8 cellular contexts compared by ENCODE assay signal in genomic region chr11:10770626-10771254, GRCh38. TPM values are rescaled to one million over a fixed set of nuclear protein-coding genes. Genes with fewer than 3 reads are reported as not detected.
DNase-seq lines count a peak whose midpoint lies in the region; ATAC-seq, FAIRE-seq and TF ChIP-seq lines count a peak whose summit lies in the region.

No MANE protein-coding gene starts in this region.

- H4K20me1 ChIP-seq in HepG2 (ENCODE audit: insufficient read depth, low read length): no peaks in the 10 kb centered on the region

- TF ChIP-seq POLR2A in GM12892 (IDR thresholded peaks at IDR 0.05; ENCODE audit: low read depth, low read length) (no peak), HepG2 (IDR thresholded peaks at IDR 0.05; ENCODE audit: insufficient read depth in 1 of 2, low read depth in 2 of 2, low read length in 2 of 2) (no peak)

- no peak for TF ChIP-seq RAD21 in HepG2 (CRISPR knock-in tag; IDR thresholded peaks at IDR 0.05)

- no peaks in the 10 kb centered on the region for H3K27me3 ChIP-seq in BE2C
- H3K27me3 ChIP-seq in HepG2 (ENCODE audit: control insufficient read depth in 1 of 2, insufficient read depth in 2 of 2, low read length in 2 of 2): no peaks in the 10 kb centered on the region

- intact Hi-C loops in HepG2 (cut with micrococcal nuclease; ENCODE audit: unreplicated experiment): loop anchor here (2.0 to 5.0 kb wide), 2 partner anchors 20 to 252 kb away; partner anchors contain the start of gene CTR9

- peak; percentile 65 for DNase-seq in BE2C
- DNase-seq in GM12892 (ENCODE audit: insufficient read length): no peak
- DNase-seq in NCI-H69 (lab: John Stamatoyannopoulos, UW): peak; percentile 53
- DNase-seq in T47D (ENCODE audit: low read depth in 1 of 2, low spot score in 1 of 2): peak; percentile 22 to 51
- DNase-seq in HepG2 (ENCODE audit: low spot score): peak; percentile 33
- no peak for DNase-seq in activated CD4-positive, CD25-positive, alpha-beta regulatory T cell treated with anti-CD3 and anti-CD28 coated beads, Interleukin-2, amount 50 U/mL, for 72 hours

- peaks cover 16% of the 10 kb centered on the region for H3K36me3 ChIP-seq in BE2C
- H3K36me3 ChIP-seq in HepG2 (replicated peaks in 1 of 2; ENCODE audit: control insufficient read depth in 1 of 2, insufficient read depth in 2 of 2, low read length in 2 of 2): peaks cover 8 to 43% of the 10 kb centered on the region in 2 experiments

- CTCF ChIA-PET in HepG2 (lab: Yijun Ruan, JAX; ENCODE audit: low intra/inter-chr PET ratio, low total read pairs): no interaction called here

- BruUV-seq in HepG2 (replicated peaks; lab: Mats Ljungman, UMichigan): no TSS peak

- no peak overlapping the region for H2AFZ ChIP-seq in HepG2 (ENCODE audit: low read length)

- H3K4me1 ChIP-seq in BE2C (peaks cover 5% of the 10 kb centered on the region), HepG2 (ENCODE audit: insufficient read depth, low read length) (no peaks in the 10 kb centered on the region)

- no peak overlapping the region for H3K27ac ChIP-seq in HepG2 (ENCODE audit: extremely low read length, insufficient read depth, low read length)

- H3K9me3 ChIP-seq in BE2C (no peaks in the 10 kb centered on the region), HepG2 (ENCODE audit: low read length) (no peaks in the 10 kb centered on the region)

- in situ Hi-C loops in T47D (cut with HindIII; ENCODE audit: low pct_unique_long_range_greater_than_20kb, low sequenced_read_pairs) (no loop called here), HepG2 (cut with HindIII; ENCODE audit: extremely low pct_ligation_motif_present, low pct_unique_long_range_greater_than_20kb) (loop anchor here (10.0 kb wide), 1 partner anchor 1024 kb away; no protein-coding TSS in a partner anchor)

- H3K79me2 ChIP-seq in HepG2 (ENCODE audit: insufficient read depth, low read length): no peaks in the 10 kb centered on the region

- FAIRE-seq in GM12892 (lab: Jason Lieb, UNC) (peak; percentile 66), HepG2 (lab: Jason Lieb, UNC) (peak; percentile 66)

- ATAC-seq in HepG2 (peak; percentile 77), GM21529 (IDR thresholded peaks at IDR 0.05; ENCODE audit: unreplicated experiment) (no peak), HG02973 (IDR thresholded peaks at IDR 0.05; ENCODE audit: unreplicated experiment) (no peak)

- no peak overlapping the region for H3K9ac ChIP-seq in HepG2 (ENCODE audit: insufficient read depth, low read depth, low read length)

- TF ChIP-seq CTCF in BE2C (IDR thresholded peaks at IDR 0.05; ENCODE audit: low read depth, low read length) (peak; percentile 80), HepG2 (CRISPR knock-in tag; IDR thresholded peaks at IDR 0.05) (peak; percentile 72)

- no peak for TF ChIP-seq EP300 in HepG2 (IDR thresholded peaks at IDR 0.05; ENCODE audit: low read depth in 2 of 2, low read length in 2 of 2)
- TF ChIP-seq EP300 in HepG2 (CRISPR knock-in tag; IDR thresholded peaks at IDR 0.05; ENCODE audit: borderline replicate concordance): no peak

- no peak overlapping the region for H3K4me2 ChIP-seq in HepG2 (ENCODE audit: low read depth, low read length)

- 24% methylated on average over 2 of the region's 2 CpGs for WGBS in HepG2 (ENCODE audit: low lambda C conversion rate)

- H3K4me3 ChIP-seq in BE2C (ENCODE audit: low read depth, low read length) (no peak overlapping the region), HepG2 (replicated peaks in 1 of 3; ENCODE audit: insufficient read depth in 1 of 3, low read depth in 2 of 3, low read length in 3 of 3) (no peak overlapping the region)

- POLR2A ChIA-PET in HepG2 (lab: Yijun Ruan, JAX): interaction anchor here (0.6 to 1.6 kb wide), 3 partner anchors 20 to 87 kb away, joined by 3 to 26 read pairs (median 3); partner anchors contain the start of genes CTR9, EIF4G2 and ZBED5

TF ChIP-seq in HepG2, 621 proteins besides CTCF, POLR2A, EP300 and RAD21:
- TF ChIP-seq SMC3 (IDR thresholded peaks at IDR 0.05; ENCODE audit: low read length) (peak; percentile 44; the same call in 1 of the 2 replicates), STAG1 (CRISPR knock-in tag; IDR thresholded peaks at IDR 0.05) (peak; percentile 42), DMTF1 (CRISPR knock-in tag; IDR thresholded peaks at IDR 0.05) (no peak), NR2F6 (IDR thresholded peaks at IDR 0.05) (peak; percentile 17; the same call in 1 of the 2 replicates), NR2F6 (CRISPR knock-in tag; IDR thresholded peaks at IDR 0.05) (no peak), ZNF614 (CRISPR knock-in tag; IDR thresholded peaks at IDR 0.05; ENCODE audit: borderline replicate concordance) (no peak), SMAD9 (CRISPR knock-in tag; IDR thresholded peaks at IDR 0.05) (no peak), GABPA (IDR thresholded peaks at IDR 0.05; ENCODE audit: low read depth, low read length) (no peak), GABPA (CRISPR knock-in tag; IDR thresholded peaks at IDR 0.05; ENCODE audit: low read depth) (0 out of 2 replicates have a peak, but pooled peaks have one; percentile 13)

RNA-seq across cellular contexts. Expression of gene CTR9, which starts 19.7 kb away (rescaled TPM):
- 29.4 TPM for polyA plus RNA-seq in BE2C (2012; ENCODE audit: insufficient read depth, insufficient read length, low read depth)
- polyA plus RNA-seq in GM12892 (2012; ENCODE audit: missing spikeins): 31.0 TPM
- total RNA-seq in HepG2 (2016; rRNA removed; fragmentation: Illumina TruSeq; extraction: Trizol): 22.1 and 35.9 TPM in 2 replicates
- total RNA-seq in HepG2 (2016; cell fraction: cytosol; rRNA removed; fragmentation: Illumina TruSeq; extraction: Trizol; ENCODE audit: low read depth): 2.4 and 2.7 TPM in 2 replicates
- 20.3 and 33.1 TPM in 2 replicates for total RNA-seq in HepG2 (2016; cell fraction: insoluble cytoplasmic fraction; rRNA removed; fragmentation: Illumina TruSeq; extraction: Trizol)
- total RNA-seq in HepG2 (2016; cell fraction: membrane; rRNA removed; fragmentation: Illumina TruSeq; extraction: Trizol): 7.5 and 8.7 TPM in 2 replicates
- 14.9 and 16.5 TPM in 2 replicates for total RNA-seq in HepG2 (2016; cell fraction: nucleus; rRNA removed; fragmentation: Illumina TruSeq; extraction: Trizol)
- polyA plus RNA-seq in HepG2 (2011; rRNA removed): 6.1 and 6.6 TPM in 2 replicates
- polyA plus RNA-seq in HepG2 (2011; cell fraction: cytosol; rRNA removed): 3.1 and 4.9 TPM in 2 replicates
- polyA plus RNA-seq in HepG2 (2011; cell fraction: nucleus; rRNA removed): 2.9 and 4.3 TPM in 2 replicates
- polyA plus RNA-seq in HepG2 (2012): 9.8 and 14.0 TPM in 2 replicates
- 0.71 and 0.75 TPM in 2 replicates for polyA plus RNA-seq in HepG2 (2016; cell fraction: cytosol; fragmentation: Illumina TruSeq; extraction: Trizol; ENCODE audit: low read depth)
- polyA plus RNA-seq in HepG2 (2016; cell fraction: insoluble cytoplasmic fraction; fragmentation: Illumina TruSeq; extraction: Trizol; ENCODE audit: low read depth): 31.0 and 31.2 TPM in 2 replicates
- 1.8 and 2.6 TPM in 2 replicates for polyA plus RNA-seq in HepG2 (2016; cell fraction: membrane; fragmentation: Illumina TruSeq; extraction: Trizol; ENCODE audit: low read depth)
- 15.6 and 16.5 TPM in 2 replicates for polyA plus RNA-seq in HepG2 (2016; cell fraction: nucleus; fragmentation: Illumina TruSeq; extraction: Trizol; ENCODE audit: insufficient read depth, low read depth)
- polyA minus RNA-seq in HepG2 (2011; rRNA and poly(A)+ RNA removed; ENCODE audit: low replicate concordance): 3.0 and 9.8 TPM in 2 replicates
- polyA minus RNA-seq in HepG2 (2011; cell fraction: cytosol; rRNA and poly(A)+ RNA removed): 8.4 and 12.7 TPM in 2 replicates
- polyA minus RNA-seq in HepG2 (2011; cell fraction: nucleus; rRNA and poly(A)+ RNA removed): 14.3 and 19.4 TPM in 2 replicates

RNA-seq across cellular contexts. Expression of gene EIF4G2, which starts 38.0 kb away (rescaled TPM):
- polyA plus RNA-seq in BE2C (2012; ENCODE audit: insufficient read depth, insufficient read length, low read depth): 461 TPM
- 330 TPM for polyA plus RNA-seq in GM12892 (2012; ENCODE audit: missing spikeins)
- 546 and 803 TPM in 2 replicates for total RNA-seq in HepG2 (2016; rRNA removed; fragmentation: Illumina TruSeq; extraction: Trizol)
- total RNA-seq in HepG2 (2016; cell fraction: cytosol; rRNA removed; fragmentation: Illumina TruSeq; extraction: Trizol; ENCODE audit: low read depth): 73.8 and 95.4 TPM in 2 replicates
- 522 and 797 TPM in 2 replicates for total RNA-seq in HepG2 (2016; cell fraction: insoluble cytoplasmic fraction; rRNA removed; fragmentation: Illumina TruSeq; extraction: Trizol)
- total RNA-seq in HepG2 (2016; cell fraction: membrane; rRNA removed; fragmentation: Illumina TruSeq; extraction: Trizol): 313 and 368 TPM in 2 replicates
- total RNA-seq in HepG2 (2016; cell fraction: nucleus; rRNA removed; fragmentation: Illumina TruSeq; extraction: Trizol): 384 and 431 TPM in 2 replicates
- 290 and 362 TPM in 2 replicates for polyA plus RNA-seq in HepG2 (2011; rRNA removed)
- polyA plus RNA-seq in HepG2 (2011; cell fraction: cytosol; rRNA removed): 158 and 238 TPM in 2 replicates
- 257 and 286 TPM in 2 replicates for polyA plus RNA-seq in HepG2 (2011; cell fraction: nucleus; rRNA removed)
- 312 and 316 TPM in 2 replicates for polyA plus RNA-seq in HepG2 (2012)
- polyA plus RNA-seq in HepG2 (2016; cell fraction: cytosol; fragmentation: Illumina TruSeq; extraction: Trizol; ENCODE audit: low read depth): 33.7 and 42.4 TPM in 2 replicates
- 793 and 841 TPM in 2 replicates for polyA plus RNA-seq in HepG2 (2016; cell fraction: insoluble cytoplasmic fraction; fragmentation: Illumina TruSeq; extraction: Trizol; ENCODE audit: low read depth)
- polyA plus RNA-seq in HepG2 (2016; cell fraction: membrane; fragmentation: Illumina TruSeq; extraction: Trizol; ENCODE audit: low read depth): 156 and 196 TPM in 2 replicates
- polyA plus RNA-seq in HepG2 (2016; cell fraction: nucleus; fragmentation: Illumina TruSeq; extraction: Trizol; ENCODE audit: insufficient read depth, low read depth): 494 and 516 TPM in 2 replicates
- polyA minus RNA-seq in HepG2 (2011; rRNA and poly(A)+ RNA removed; ENCODE audit: low replicate concordance): 292 and 575 TPM in 2 replicates
- polyA minus RNA-seq in HepG2 (2011; cell fraction: cytosol; rRNA and poly(A)+ RNA removed): 452 and 495 TPM in 2 replicates
- 406 and 495 TPM in 2 replicates for polyA minus RNA-seq in HepG2 (2011; cell fraction: nucleus; rRNA and poly(A)+ RNA removed)

Comparison
In these comparisons a context has a peak if more than half of its experiments do, and no peak if none do; other contexts are left out.
1. DNase-seq: peak in BE2C (single experiment), NCI-H69 (single experiment), T47D (2 of 2) and HepG2 (single experiment); none in GM12892 (single experiment) and activated CD4-positive, CD25-positive, alpha-beta regulatory T cell treated with anti-CD3 and anti-CD28 coated beads, Interleukin-2, amount 50 U/mL, for 72 hours (single experiment).